Comparison of ENCODE assay signal across 19 cellular contexts in genomic region chrX:74117962-74118361, GRCh38.
"Had no signal": no experiment of that assay in that cellular context is flagged by ENCODE, and none has a peak within 500 bp of the region (broad histone marks: within the 10 kb centered on the region; RNA-seq: fewer than 3 reads in every experiment).

No MANE protein-coding gene starts in this region.

- H3K4me1 Mint-ChIP-seq: natural killer cell; stimulated activated naive CD8-positive, alpha-beta T cell treated with anti-CD3 and anti-CD28 coated beads, Interleukin-15, amount 100 ng/mL, for 72 hours had no signal

- H3K9me3 ChIP-seq: gastroesophageal sphincter, left lung, ovary, right lobe of liver, upper lobe of right lung, uterus had no signal

- H3K9me3 Mint-ChIP-seq: natural killer cell; stimulated activated naive CD8-positive, alpha-beta T cell treated with anti-CD3 and anti-CD28 coated beads, Interleukin-15, amount 100 ng/mL, for 72 hours had no signal

- DNase-seq: dorsolateral prefrontal cortex; effector CD4-positive, alpha-beta T cell; heart left ventricle; left cardiac atrium; left lung; natural killer cell; occipital lobe; ovary; right lobe of liver; small intestine; stimulated activated CD4-positive, alpha-beta T cell treated with anti-CD3 and anti-CD28 coated beads, Interleukin-15, amount 100 ng/mL, for 24 hours; stimulated activated CD4-positive, alpha-beta T cell treated with anti-CD3 and anti-CD28 coated beads, Interleukin-2, amount 100 ng/mL, for 48 hours; stimulated activated naive CD4-positive, alpha-beta T cell; stimulated activated naive CD8-positive, alpha-beta T cell treated with anti-CD3 and anti-CD28 coated beads, Interleukin-15, amount 100 ng/mL, for 72 hours; tibial artery; upper lobe of right lung; uterus had no signal

- H3K36me3 ChIP-seq: left lung, ovary, right lobe of liver, upper lobe of right lung, uterus had no signal

- H3K36me3 Mint-ChIP-seq: natural killer cell had no signal

- H3K27me3 ChIP-seq: gastroesophageal sphincter, hepatocyte, ovary, right lobe of liver, tibial artery, upper lobe of right lung, uterus had no signal

- ATAC-seq: gastroesophageal sphincter; left cardiac atrium; left lung; right lobe of liver; stimulated activated naive CD8-positive, alpha-beta T cell treated with anti-CD3 and anti-CD28 coated beads, Interleukin-15, amount 100 ng/mL, for 72 hours; upper lobe of right lung had no signal

- H3K4me3 Mint-ChIP-seq: natural killer cell; stimulated activated naive CD8-positive, alpha-beta T cell treated with anti-CD3 and anti-CD28 coated beads, Interleukin-15, amount 100 ng/mL, for 72 hours had no signal

- H3K27me3 Mint-ChIP-seq: stimulated activated naive CD8-positive, alpha-beta T cell treated with anti-CD3 and anti-CD28 coated beads, Interleukin-15, amount 100 ng/mL, for 72 hours had no signal

- H3K79me2 ChIP-seq: hepatocyte had no signal

- H2AFZ ChIP-seq: hepatocyte had no signal

- H3K27ac ChIP-seq: dorsolateral prefrontal cortex, gastroesophageal sphincter, heart left ventricle, hepatocyte, left lung, ovary, right lobe of liver, tibial artery, upper lobe of right lung, uterus had no signal

- H3K4me1 ChIP-seq: gastroesophageal sphincter, heart left ventricle, left lung, right lobe of liver, upper lobe of right lung, uterus had no signal

- H3K4me2 ChIP-seq: hepatocyte had no signal

- H3K27ac Mint-ChIP-seq: stimulated activated naive CD8-positive, alpha-beta T cell treated with anti-CD3 and anti-CD28 coated beads, Interleukin-15, amount 100 ng/mL, for 72 hours had no signal

- H3K4me3 ChIP-seq: dorsolateral prefrontal cortex, gastroesophageal sphincter, heart left ventricle, hepatocyte, left lung, ovary, right lobe of liver, tibial artery, upper lobe of right lung, uterus had no signal
